15 cellular contexts compared by ENCODE assay signal in the genomic region with DNA sequence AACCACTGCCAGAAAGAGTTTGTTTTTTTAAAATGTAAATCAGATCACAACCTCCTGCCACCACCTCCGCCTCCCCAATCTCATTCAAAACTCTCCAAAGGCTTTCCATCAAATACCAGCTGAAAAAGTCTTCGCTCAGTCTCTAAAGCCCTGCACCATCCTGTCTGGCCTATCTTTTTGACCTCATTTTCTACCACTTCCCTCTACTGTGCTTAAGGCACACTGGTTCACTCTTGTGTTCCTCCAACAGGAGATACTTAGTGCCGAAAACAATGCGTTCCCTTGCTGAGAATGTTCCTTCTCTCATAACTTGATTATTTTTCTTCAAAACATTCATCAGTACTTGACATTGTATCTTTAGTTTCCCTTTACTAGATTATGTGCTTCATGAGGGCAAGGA. TPM values are rescaled to one million over a fixed set of nuclear protein-coding genes. Genes with fewer than 3 reads are reported as not detected.
A peak's percentile ranks its signal among the peaks of the same experiment; 100 is the strongest.
DNase-seq lines count a peak whose midpoint lies in the region; ATAC-seq and TF ChIP-seq lines count a peak whose summit lies in the region.
"Had no signal": no experiment of that assay in that cellular context is flagged by ENCODE, and none has a peak within 500 bp of the region (broad histone marks: within the 10 kb centered on the region; RNA-seq: fewer than 3 reads in every experiment).

No MANE protein-coding gene starts in this region.

- H2AFZ ChIP-seq in PC-9 = no peak overlapping the region

- H3F3A ChIP-seq in PC-9 (ENCODE audit: insufficient read depth, low read depth) = peaks cover 12% of the 10 kb centered on the region

- CTCF ChIA-PET in PC-9 (lab: Charles Lee) = no interaction called here

- intact Hi-C loops in PC-9 (cut with micrococcal nuclease; ENCODE audit: unreplicated experiment) = no loop called here

- H3K4me3 ChIP-seq in BLaER1 = no peak overlapping the region; the same call in 1 of the 2 replicates
- peak overlapping the region; percentile 93 for H3K4me3 ChIP-seq in HFF-Myc (replicated peaks; ENCODE audit: low read depth, low read length)
- peak overlapping the region; percentile 95; the same call in 1 of the 2 replicates for H3K4me3 ChIP-seq in PC-9
- H3K4me3 ChIP-seq in iPS-18a (ENCODE audit: low read length) = peak overlapping the region; percentile 91
- peak overlapping the region in 2 of 4 donors; percentile 8 to 10 for H3K4me3 ChIP-seq in Peyer's patch

- DNase-seq in HFF-Myc (ENCODE audit: extremely low read depth, low read depth) (no peak), PC-9 (no peak), Peyer's patch (no peak)
- no peak for DNase-seq in effector CD4-positive, alpha-beta T cell
- DNase-seq in central memory CD4-positive, alpha-beta T cell = no peak
- DNase-seq: cerebellar nuclear complex, immature natural killer cell, NCI-H1105 treated with DMSO at 0.1 percent for 48 hours, NCI-H510A treated with DMSO at 0.1 percent for 48 hours, posterior cingulate gyrus had no signal

- peaks cover 34% of the 10 kb centered on the region for H3K36me3 ChIP-seq in BLaER1
- H3K36me3 ChIP-seq in PC-9 (ENCODE audit: low read depth) = peaks cover 13% of the 10 kb centered on the region; the same call in 1 of the 2 replicates
- H3K36me3 ChIP-seq in iPS-18a (ENCODE audit: control insufficient read depth, low read depth, low read length) = peaks cover 9% of the 10 kb centered on the region
- no peaks in the 10 kb centered on the region for H3K36me3 ChIP-seq in Peyer's patch

- H4K20me1 ChIP-seq in BLaER1 = peaks cover 77% of the 10 kb centered on the region
- peaks cover 65% of the 10 kb centered on the region for H4K20me1 ChIP-seq in PC-9 (ENCODE audit: insufficient read depth)

- H3K9ac ChIP-seq in BLaER1 (no peak overlapping the region; the same call in 1 of the 2 replicates), iPS-18a (ENCODE audit: low read length) (no peak overlapping the region)

- H3K27me3 ChIP-seq in BLaER1 = no peaks in the 10 kb centered on the region
- no peaks in the 10 kb centered on the region for H3K27me3 ChIP-seq in PC-9 (ENCODE audit: insufficient read depth, low read depth)
- H3K27me3 ChIP-seq in iPS-18a (ENCODE audit: control insufficient read depth, insufficient read depth, low read length) = no peaks in the 10 kb centered on the region
- H3K27me3 ChIP-seq in Peyer's patch = no peaks in the 10 kb centered on the region

- POLR2A ChIA-PET in PC-9 (lab: Charles Lee; ENCODE audit: unreplicated experiment) = no interaction called here

- no peaks in the 10 kb centered on the region for H3K9me3 ChIP-seq in BLaER1
- no peaks in the 10 kb centered on the region for H3K9me3 ChIP-seq in PC-9 (ENCODE audit: insufficient read depth, low read depth)
- no peaks in the 10 kb centered on the region for H3K9me3 ChIP-seq in iPS-18a (ENCODE audit: control insufficient read depth, low read depth, low read length)
- H3K9me3 ChIP-seq in Peyer's patch = no peaks in the 10 kb centered on the region

- TF ChIP-seq CTCF in HFF-Myc (IDR thresholded peaks at IDR 0.05; ENCODE audit: low read depth, low read length, missing control alignments) (no peak), PC-9 (conservative IDR thresholded peaks at IDR 0.05) (no peak), Peyer's patch (IDR thresholded peaks at IDR 0.05) (no peak)

- H3K27ac ChIP-seq in BLaER1 = no peak overlapping the region
- no peak overlapping the region for H3K27ac ChIP-seq in PC-9
- H3K27ac ChIP-seq in iPS-18a (ENCODE audit: low read length) = no peak overlapping the region
- H3K27ac ChIP-seq in Peyer's patch = peak overlapping the region in 1 of 4 donors; percentile 11
- H3K27ac ChIP-seq: VCaP had no signal

- no peak for ATAC-seq in GM19328 (IDR thresholded peaks at IDR 0.05; ENCODE audit: unreplicated experiment)
- ATAC-seq: Right ventricle myocardium inferior had no signal

- H3K4me2 ChIP-seq in BLaER1 (peak overlapping the region; percentile 96), PC-9 (peak overlapping the region; percentile 98)

- TF ChIP-seq POLR2A in Peyer's patch (IDR thresholded peaks at IDR 0.05) = no peak

- H3K79me2 ChIP-seq in PC-9 (ENCODE audit: low read depth) = peaks cover 82% of the 10 kb centered on the region

- no TSS peak for BruUV-seq in PC-9 (replicated peaks; lab: Mats Ljungman, UMichigan)

- no peaks in the 10 kb centered on the region for H3K9me2 ChIP-seq in PC-9 (ENCODE audit: insufficient read depth)

- H3K4me1 ChIP-seq in BLaER1 = peaks cover 49% of the 10 kb centered on the region
- H3K4me1 ChIP-seq in PC-9 (replicated peaks; ENCODE audit: insufficient read depth) = peaks cover 27% of the 10 kb centered on the region
- peaks cover 26% of the 10 kb centered on the region for H3K4me1 ChIP-seq in iPS-18a (ENCODE audit: control insufficient read depth, low read depth, low read length)
- peaks cover 0 to 59% (median 5%) of the 10 kb centered on the region in 4 donors for H3K4me1 ChIP-seq in Peyer's patch

RNA-seq across cellular contexts. Expression of gene BTBD1, which starts 3.5 kb away (rescaled TPM):
- 24.7 and 28.2 TPM in 2 replicates for total RNA-seq in PC-9 (2021)
- 10 to 100 TPM; 58.7 to 74.6 (median 68.9) TPM for total RNA-seq in Peyer's patch

RNA-seq across cellular contexts. Expression of gene TM6SF1, which starts 43.9 kb away (rescaled TPM):
- not detected in 2 replicates for total RNA-seq in PC-9 (2021)
- total RNA-seq in Peyer's patch = 1 to 10 TPM in 2 of 4 donors, not detected in 2; 3.3 to 3.5 TPM

RNA-seq across cellular contexts. Expression of gene C15orf40, which starts 52.1 kb away (rescaled TPM):
- total RNA-seq in PC-9 (2021) = 21.2 and 27.8 TPM in 2 replicates
- 10 to 100 TPM; 10.7 to 33.8 (median 19.9) TPM for total RNA-seq in Peyer's patch
